22 cellular contexts compared by ENCODE assay signal in genomic region chr10:9198611-9199010, GRCh38.
DNase-seq lines count a peak whose midpoint lies in the region; ATAC-seq, FAIRE-seq and TF ChIP-seq lines count a peak whose summit lies in the region.
"Had no signal": no experiment of that assay in that cellular context is flagged by ENCODE, and none has a peak within 500 bp of the region (broad histone marks: within the 10 kb centered on the region; RNA-seq: fewer than 3 reads in every experiment).

No MANE protein-coding gene starts in this region.

- H3K27ac ChIP-seq in SK-N-SH (ENCODE audit: low read depth in 2 of 2, low read length in 1 of 2) = no peak overlapping the region
- no peak overlapping the region for H3K27ac ChIP-seq in CD4-positive, alpha-beta T cell (ENCODE audit: low read depth, low read length)
- H3K27ac ChIP-seq: gastroesophageal sphincter, transverse colon had no signal

- H3K36me3 ChIP-seq in SK-N-SH (replicated peaks in 1 of 2; ENCODE audit: control insufficient read depth in 1 of 2, insufficient read depth in 2 of 2, low read length in 1 of 2) = no peaks in the 10 kb centered on the region
- H3K36me3 ChIP-seq in adipocyte (ENCODE audit: control insufficient read depth, insufficient read depth, low read length, severe bottlenecking) = no peaks in the 10 kb centered on the region
- H3K36me3 ChIP-seq: gastroesophageal sphincter, transverse colon had no signal

- H3K4me2 ChIP-seq in SK-N-SH = no peak overlapping the region

- H3K9me3 ChIP-seq in SK-N-SH (no peaks in the 10 kb centered on the region), adipocyte (ENCODE audit: control insufficient read depth, low read length) (no peaks in the 10 kb centered on the region)
- no peaks in the 10 kb centered on the region for H3K9me3 ChIP-seq in CD4-positive, alpha-beta T cell (ENCODE audit: control insufficient read depth, low read length)
- H3K9me3 ChIP-seq: gastroesophageal sphincter, transverse colon had no signal

- ATAC-seq in SK-N-SH treated with all-trans-retinoic acid at 6 μM for 48 hours (peak; percentile 58), GM21447 (IDR thresholded peaks at IDR 0.05; ENCODE audit: unreplicated experiment) (no peak)
- ATAC-seq in CD4-positive, alpha-beta T cell (ENCODE audit: poor library complexity) = no peak
- ATAC-seq: activated naive CD4-positive, alpha-beta T cell treated with anti-CD3 and anti-CD28 coated beads, Interleukin-2, amount 50 U/mL, for 72 hours; gastroesophageal sphincter; GM12878; natural killer cell treated with Interleukin-12 subunit alpha and Interleukin-12 subunit beta and Interleukin-15 and Interleukin-18, amount 100 ng/mL, for 72 hours had no signal

- peaks cover 4% of the 10 kb centered on the region for H3K27me3 Mint-ChIP-seq in CD4-positive, alpha-beta T cell
- H3K27me3 Mint-ChIP-seq: activated CD4-positive, alpha-beta T cell treated with anti-CD3 and anti-CD28 coated beads, Interleukin-2, amount 10 ng/mL, durations not matched to agents 7 days and 5 days; stimulated activated memory B cell treated with anti-CD40 and anti-IgM and Interleukin-4, amounts not matched to agents 10 μg/mL and 1 μg/mL and 100 μg/mL, for 72 hours had no signal

- no peak overlapping the region for H3K4me3 ChIP-seq in SK-N-SH (ENCODE audit: low read depth in 2 of 2, low read length in 1 of 2)
- no peak overlapping the region for H3K4me3 ChIP-seq in adipocyte (ENCODE audit: low read length)
- H3K4me3 ChIP-seq in fibroblast of villous mesenchyme (ENCODE audit: low read depth, low read length) = no peak overlapping the region
- H3K4me3 ChIP-seq: gastroesophageal sphincter, GM12878, transverse colon had no signal

- H3K9me2 ChIP-seq in SK-N-SH = no peaks in the 10 kb centered on the region; the same call in 1 of the 2 replicates

- peaks cover 0 to 6% of the 10 kb centered on the region in 2 experiments; a peak in 1 of 4 replicates for H3K4me1 ChIP-seq in SK-N-SH (ENCODE audit: control insufficient read depth in 1 of 2, insufficient read depth in 2 of 2, low read depth in 1 of 2, low read length in 1 of 2)
- peaks cover 6% of the 10 kb centered on the region for H3K4me1 ChIP-seq in adipocyte (ENCODE audit: control insufficient read depth, insufficient read depth, low read length)
- H3K4me1 ChIP-seq: gastroesophageal sphincter, transverse colon had no signal

- H3K27me3 ChIP-seq in SK-N-SH (ENCODE audit: insufficient read depth) (no peaks in the 10 kb centered on the region), adipocyte (replicated peaks; ENCODE audit: control insufficient read depth, insufficient read depth, low read length) (no peaks in the 10 kb centered on the region)
- H3K27me3 ChIP-seq in CD4-positive, alpha-beta T cell (ENCODE audit: control insufficient read depth, insufficient read depth, low read length) = no peaks in the 10 kb centered on the region

- H3K4me3 Mint-ChIP-seq in CD4-positive, alpha-beta T cell = no peak overlapping the region
- H3K4me3 Mint-ChIP-seq: activated CD4-positive, alpha-beta T cell treated with anti-CD3 and anti-CD28 coated beads, Interleukin-2, amount 10 ng/mL, durations not matched to agents 7 days and 5 days; CD8-positive, alpha-beta memory T cell; natural killer cell treated with Interleukin-12 subunit alpha and Interleukin-12 subunit beta and Interleukin-15 and Interleukin-18, amount 100 ng/mL, for 72 hours; stimulated activated memory B cell treated with anti-CD40 and anti-IgM and Interleukin-4, amounts not matched to agents 10 μg/mL and 1 μg/mL and 100 μg/mL, for 72 hours had no signal

- 73% methylated on average over 4 of the region's 4 CpGs for WGBS in SK-N-SH (ENCODE audit: low lambda C conversion rate)

- no peaks in the 10 kb centered on the region for H3K9me3 Mint-ChIP-seq in CD4-positive, alpha-beta T cell
- H3K9me3 Mint-ChIP-seq: activated CD4-positive, alpha-beta T cell treated with anti-CD3 and anti-CD28 coated beads, Interleukin-2, amount 10 ng/mL, durations not matched to agents 7 days and 5 days; activated naive CD4-positive, alpha-beta T cell treated with anti-CD3 and anti-CD28 coated beads, Interleukin-2, amount 50 U/mL, for 72 hours; CD8-positive, alpha-beta memory T cell; natural killer cell treated with Interleukin-12 subunit alpha and Interleukin-12 subunit beta and Interleukin-15 and Interleukin-18, amount 100 ng/mL, for 72 hours; stimulated activated memory B cell treated with anti-CD40 and anti-IgM and Interleukin-4, amounts not matched to agents 10 μg/mL and 1 μg/mL and 100 μg/mL, for 72 hours had no signal

- CTCF ChIA-PET in SK-N-SH (lab: Yijun Ruan, JAX) = interaction anchor here (1.1 kb wide), 1 partner anchor 19 kb away, joined by 4 read pairs; no protein-coding TSS in a partner anchor
- CTCF ChIA-PET in CD4-positive, alpha-beta T cell (lab: Charles Lee) = no interaction called here

- no peak for TF ChIP-seq POLR2A in GM12891 (IDR thresholded peaks at IDR 0.05; ENCODE audit: low read depth, low read length)

- H3F3A ChIP-seq in SK-N-SH (replicated peaks; ENCODE audit: insufficient read depth) = no peaks in the 10 kb centered on the region

- intact Hi-C loops in CD4-positive, alpha-beta T cell (cut with DNase I, micrococcal nuclease) = no loop called here

- no peak for TF ChIP-seq EP300 in SK-N-SH (IDR thresholded peaks at IDR 0.05; ENCODE audit: borderline replicate concordance in 1 of 2, low read depth in 1 of 2, low read length in 1 of 2)

- FAIRE-seq in GM12891 (lab: Jason Lieb, UNC) = no peak
- FAIRE-seq: GM12878, TTC549 had no signal

- TF ChIP-seq CTCF in SK-N-SH (IDR thresholded peaks at IDR 0.05) (no peak), fibroblast of villous mesenchyme (IDR thresholded peaks at IDR 0.05; ENCODE audit: insufficient read depth, low read depth, low read length) (no peak)
- no peak for TF ChIP-seq CTCF in CD4-positive, alpha-beta T cell (IDR thresholded peaks at IDR 0.05)

- H3K9ac ChIP-seq in SK-N-SH (no peak overlapping the region), adipocyte (ENCODE audit: low read length) (no peak overlapping the region)

- no peak for TF ChIP-seq RAD21 in SK-N-SH (IDR thresholded peaks at IDR 0.05; ENCODE audit: low read length)

- no peaks in the 10 kb centered on the region for H4K20me1 ChIP-seq in SK-N-SH (ENCODE audit: insufficient read depth)

- no peaks in the 10 kb centered on the region for H3K36me3 Mint-ChIP-seq in CD4-positive, alpha-beta T cell (ENCODE audit: low read depth)
- H3K36me3 Mint-ChIP-seq: activated naive CD4-positive, alpha-beta T cell treated with anti-CD3 and anti-CD28 coated beads, Interleukin-2, amount 50 U/mL, for 72 hours; CD8-positive, alpha-beta memory T cell; natural killer cell treated with Interleukin-12 subunit alpha and Interleukin-12 subunit beta and Interleukin-15 and Interleukin-18, amount 100 ng/mL, for 72 hours; stimulated activated memory B cell treated with anti-CD40 and anti-IgM and Interleukin-4, amounts not matched to agents 10 μg/mL and 1 μg/mL and 100 μg/mL, for 72 hours had no signal

- H3K27ac Mint-ChIP-seq in CD4-positive, alpha-beta T cell = no peak overlapping the region
- H3K27ac Mint-ChIP-seq: activated CD4-positive, alpha-beta T cell treated with anti-CD3 and anti-CD28 coated beads, Interleukin-2, amount 10 ng/mL, durations not matched to agents 7 days and 5 days; activated naive CD4-positive, alpha-beta T cell treated with anti-CD3 and anti-CD28 coated beads, Interleukin-2, amount 50 U/mL, for 72 hours; CD8-positive, alpha-beta memory T cell; natural killer cell treated with Interleukin-12 subunit alpha and Interleukin-12 subunit beta and Interleukin-15 and Interleukin-18, amount 100 ng/mL, for 72 hours; progenitor cell of endocrine pancreas; stimulated activated memory B cell treated with anti-CD40 and anti-IgM and Interleukin-4, amounts not matched to agents 10 μg/mL and 1 μg/mL and 100 μg/mL, for 72 hours had no signal

- DNase-seq in SK-N-SH (no peak), adipocyte (ENCODE audit: low read depth) (peak; percentile 36), fibroblast of villous mesenchyme (ENCODE audit: low read depth) (peak; percentile 11), NCI-H524 treated with DMSO at 0.1 percent for 48 hours (lab: John Stamatoyannopoulos, UW) (no peak), GM12891 (ENCODE audit: insufficient read length, low spot score) (no peak)
- no peak for DNase-seq in CD4-positive, alpha-beta T cell
- DNase-seq: activated CD4-positive, alpha-beta T cell treated with anti-CD3 and anti-CD28 coated beads, Interleukin-2, amount 10 ng/mL, durations not matched to agents 7 days and 5 days; caudate nucleus; CD8-positive, alpha-beta memory T cell; effector memory CD4-positive, alpha-beta T cell; NCI-H446 treated with DMSO at 0.1 percent for 48 hours; stimulated activated CD4-positive, alpha-beta T cell treated with anti-CD3 and anti-CD28 coated beads, Interleukin-12 subunit alpha, Interleukin-12 subunit beta, amount 100 ng/mL, for 4 hours; transverse colon had no signal

- H3K79me2 ChIP-seq in SK-N-SH (ENCODE audit: insufficient read depth) = no peaks in the 10 kb centered on the region

- H3K4me1 Mint-ChIP-seq in CD4-positive, alpha-beta T cell (ENCODE audit: low read depth) = no peaks in the 10 kb centered on the region
- H3K4me1 Mint-ChIP-seq: activated CD4-positive, alpha-beta T cell treated with anti-CD3 and anti-CD28 coated beads, Interleukin-2, amount 10 ng/mL, durations not matched to agents 7 days and 5 days; CD8-positive, alpha-beta memory T cell; stimulated activated memory B cell treated with anti-CD40 and anti-IgM and Interleukin-4, amounts not matched to agents 10 μg/mL and 1 μg/mL and 100 μg/mL, for 72 hours had no signal

- POLR2A ChIA-PET in SK-N-SH (lab: Yijun Ruan, JAX) = no interaction called here
- POLR2A ChIA-PET in CD4-positive, alpha-beta T cell (lab: Charles Lee) = no interaction called here

- H2AFZ ChIP-seq in SK-N-SH (ENCODE audit: low read depth) = no peak overlapping the region

TF ChIP-seq in SK-N-SH, 30 proteins besides CTCF, POLR2A, EP300 and RAD21 (continues in another document):
- TF ChIP-seq FOXJ3 (CRISPR knock-in tag; IDR thresholded peaks at IDR 0.05) (no peak), RCOR1 (IDR thresholded peaks at IDR 0.05; ENCODE audit: low read length) (no peak), SIN3A (IDR thresholded peaks at IDR 0.05; ENCODE audit: borderline replicate concordance, low read depth, low read length) (no peak), TAF1 (IDR thresholded peaks at IDR 0.05; ENCODE audit: borderline replicate concordance, low read depth, low read length) (no peak)

TF ChIP-seq in GM12891, 5 proteins besides CTCF, POLR2A, EP300 and RAD21:
- no peak for TF ChIP-seq POU2F2 (IDR thresholded peaks at IDR 0.05; ENCODE audit: low read depth, low read length)
- no peak for TF ChIP-seq POLR2AphosphoS5 (IDR thresholded peaks at IDR 0.05; ENCODE audit: low read depth, low read length)
- no peak for TF ChIP-seq TAF1 (IDR thresholded peaks at IDR 0.05; ENCODE audit: low read depth, low read length)
- TF ChIP-seq PAX5 (IDR thresholded peaks at IDR 0.05; ENCODE audit: insufficient read depth, low read length, severe bottlenecking) = no peak
- no peak for TF ChIP-seq SPI1 (IDR thresholded peaks at IDR 0.05; ENCODE audit: low read depth, low read length)

Comparison
In these comparisons a context has a peak if more than half of its experiments do, and no peak if none do; other contexts are left out.
1. DNase-seq: peak in adipocyte (single experiment) and fibroblast of villous mesenchyme (single experiment); none in SK-N-SH (single experiment), NCI-H524 treated with DMSO at 0.1 percent for 48 hours (single experiment), GM12891 (single experiment) and CD4-positive, alpha-beta T cell (0 of 10).